Comparison of ENCODE assay signal across 9 cellular contexts in the genomic region with DNA sequence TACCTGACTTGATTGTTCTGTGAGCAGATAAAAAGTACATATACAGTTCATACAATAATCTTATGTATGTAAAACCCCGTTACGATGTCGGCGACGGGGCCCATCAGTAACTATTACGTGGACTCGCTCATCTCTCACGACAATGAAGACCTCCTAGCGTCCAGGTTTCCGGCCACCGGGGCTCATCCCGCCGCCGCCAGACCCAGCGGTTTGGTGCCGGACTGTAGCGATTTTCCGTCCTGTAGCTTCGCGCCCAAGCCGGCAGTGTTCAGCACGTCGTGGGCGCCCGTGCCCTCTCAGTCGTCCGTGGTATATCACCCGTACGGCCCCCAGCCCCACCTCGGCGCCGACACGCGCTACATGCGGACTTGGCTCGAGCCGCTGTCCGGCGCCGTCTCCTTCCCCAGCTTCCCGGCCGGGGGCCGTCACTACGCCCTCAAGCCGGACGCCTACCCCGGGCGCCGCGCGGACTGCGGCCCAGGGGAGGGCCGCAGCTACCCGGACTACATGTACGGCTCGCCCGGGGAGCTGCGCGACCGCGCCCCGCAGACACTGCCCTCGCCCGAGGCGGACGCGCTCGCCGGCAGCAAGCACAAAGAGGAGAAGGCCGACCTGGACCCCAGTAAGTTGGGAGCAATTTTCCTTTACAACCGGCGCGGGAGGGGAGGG. TPM values are rescaled to one million over a fixed set of nuclear protein-coding genes. Genes with fewer than 3 reads are reported as not detected.
DNase-seq lines count a peak whose midpoint lies in the region; ATAC-seq and TF ChIP-seq lines count a peak whose summit lies in the region.
"Had no signal": no experiment of that assay in that cellular context is flagged by ENCODE, and none has a peak within 500 bp of the region (broad histone marks: within the 10 kb centered on the region; RNA-seq: fewer than 3 reads in every experiment).

Gene HOXC9, plus strand, starts transcription at position 57 of the 669 bp plus-strand sequence. Its CDS starts 28 bp downstream, at position 85.

- no peak within 1 kb of the TSS for H2AFZ ChIP-seq in neural progenitor cell (replicated peaks)

- peak; percentile 52 for DNase-seq in LHCN-M2 (ENCODE audit: low read depth)
- DNase-seq in neural progenitor cell (ENCODE audit: low spot score), result no peak
- DNase-seq in activated CD4-positive, alpha-beta T cell treated with anti-CD3 and anti-CD28 coated beads for 1 hour, result no peak
- no peak for DNase-seq in cerebellum (ENCODE audit: low spot score)
- DNase-seq: NCI-H524 treated with DMSO at 0.1 percent for 48 hours had no signal

- H3K4me1 ChIP-seq in ectodermal cell (ENCODE audit: control insufficient read depth, insufficient read depth, low read length) (peaks cover 3% of the 10 kb centered on the region), neural progenitor cell (no peaks in the 10 kb centered on the region)

- H3K4me1 Mint-ChIP-seq in neural progenitor cell, result peaks cover 2% of the 10 kb centered on the region

- H3K27ac Mint-ChIP-seq in neural progenitor cell, result no peak within 1 kb of the TSS

- H3K4me3 ChIP-seq in ectodermal cell (ENCODE audit: insufficient read depth, low read depth, low read length) (peak within 1 kb of the TSS; percentile 16), neural progenitor cell (peak within 1 kb of the TSS; percentile 24)

- peak within 1 kb of the TSS; percentile 52 for H3K4me2 ChIP-seq in neural progenitor cell

- H3K4me3 Mint-ChIP-seq in neural progenitor cell, result no peak within 1 kb of the TSS

- H3K27ac ChIP-seq in C4-2B (peak within 1 kb of the TSS; percentile 84), ectodermal cell (ENCODE audit: insufficient read depth, low read depth, low read length, poor library complexity, severe bottlenecking) (no peak within 1 kb of the TSS), neural progenitor cell (no peak within 1 kb of the TSS)

- TF ChIP-seq CTCF in C4-2B (conservative IDR thresholded peaks at IDR 0.05) (no peak), neural progenitor cell (IDR thresholded peaks at IDR 0.05) (no peak)

- peaks cover 2% of the 10 kb centered on the region for H3K9me3 Mint-ChIP-seq in neural progenitor cell

- H3K79me2 ChIP-seq in neural progenitor cell (ENCODE audit: low read depth), result no peaks in the 10 kb centered on the region

- H3K9ac ChIP-seq in neural progenitor cell, result no peak within 1 kb of the TSS

- peaks cover 98% of the 10 kb centered on the region for H3K27me3 Mint-ChIP-seq in neural progenitor cell (ENCODE audit: insufficient read depth, low read depth)

- H4K20me1 ChIP-seq in neural progenitor cell (ENCODE audit: low read depth), result peaks cover 89% of the 10 kb centered on the region

- H3K27me3 ChIP-seq in ectodermal cell (ENCODE audit: control insufficient read depth, insufficient read depth, low read length, poor library complexity, severe bottlenecking) (peaks cover 100% of the 10 kb centered on the region), neural progenitor cell (peaks cover 100% of the 10 kb centered on the region)

- no peaks in the 10 kb centered on the region for H3F3A ChIP-seq in neural progenitor cell (ENCODE audit: low read depth)

- H3K36me3 ChIP-seq in ectodermal cell (ENCODE audit: control insufficient read depth, insufficient read depth, low read length) (no peaks in the 10 kb centered on the region), neural progenitor cell (no peaks in the 10 kb centered on the region)

- H3K36me3 Mint-ChIP-seq in neural progenitor cell, result no peaks in the 10 kb centered on the region

- WGBS in ectodermal cell, 2 experiments, result 3% methylated on average over 73 of the region's 73 CpGs

- H3K9me3 ChIP-seq in ectodermal cell (ENCODE audit: control insufficient read depth, low read length), result no peaks in the 10 kb centered on the region
- no peaks in the 10 kb centered on the region for H3K9me3 ChIP-seq in neural progenitor cell (ENCODE audit: low read depth)

- ATAC-seq in GM18907 (IDR thresholded peaks at IDR 0.05; ENCODE audit: unreplicated experiment) (no peak), GM21529 (IDR thresholded peaks at IDR 0.05; ENCODE audit: unreplicated experiment) (no peak)

RNA-seq across cellular contexts. Expression of gene HOXC9, which starts in this region (rescaled TPM):
- total RNA-seq in LHCN-M2 (2014; rRNA removed) (7.8 and 8.8 TPM in 2 replicates), neural progenitor cell (ENCODE audit: low replicate concordance) (not detected in 2 replicates), cerebellum (not detected)
- polyA plus RNA-seq in LHCN-M2 (2012), result 12.1 TPM
- not detected for polyA plus RNA-seq in ectodermal cell (2013, experiment 1 of 4)
- not detected for polyA plus RNA-seq in ectodermal cell (2013, experiment 2 of 4)
- polyA plus RNA-seq in ectodermal cell (2013, experiment 3 of 4), result 0.37 TPM
- 0.32 TPM for polyA plus RNA-seq in ectodermal cell (2013, experiment 4 of 4)
